In the genomic region with DNA sequence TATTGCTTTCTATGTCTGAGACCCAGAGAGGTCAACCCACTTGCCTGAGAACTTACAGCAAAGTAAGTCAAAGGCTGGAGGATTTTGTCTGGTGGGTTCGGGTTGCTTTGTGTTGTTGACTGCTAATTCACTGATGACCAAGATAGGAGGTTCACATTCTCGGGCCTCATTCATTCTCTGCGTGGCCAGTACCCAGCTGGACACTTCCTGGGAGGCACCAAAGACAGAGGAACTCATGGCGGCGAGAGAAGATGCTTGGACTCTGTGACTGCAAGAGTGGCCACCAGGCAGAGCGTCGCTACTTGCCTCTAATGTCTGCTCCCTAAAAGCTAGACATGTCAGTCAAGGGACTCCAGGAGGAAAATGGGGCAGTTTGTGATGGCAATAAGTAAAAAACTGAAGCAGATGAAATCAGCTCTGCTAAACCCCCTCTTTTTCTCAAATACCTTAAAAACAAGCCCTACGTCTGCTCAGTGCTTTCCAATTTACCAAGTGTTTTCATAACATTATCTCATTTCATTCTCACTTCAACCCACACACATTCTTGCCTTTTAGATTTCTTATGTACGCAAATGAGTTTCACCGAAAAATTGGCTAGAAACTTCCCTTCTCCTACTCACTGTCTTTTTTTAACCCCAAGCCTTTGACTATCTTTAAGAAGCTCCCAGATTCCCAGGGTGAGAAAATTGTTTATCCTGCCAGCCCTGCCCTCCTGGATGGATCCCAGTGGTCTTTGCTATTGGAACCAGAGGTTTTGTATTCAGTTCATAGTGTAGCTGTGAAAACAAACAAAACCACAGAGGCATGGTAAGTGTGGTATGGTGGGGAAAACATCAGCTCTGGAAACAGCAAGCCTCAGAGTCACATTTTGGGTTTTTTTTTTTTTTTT, we compare ENCODE assay signal across 2 cellular contexts.
TF ChIP-seq lines count a peak whose summit lies in the region.

No MANE protein-coding gene starts in this region.

TF ChIP-seq in SK-N-SH, 30 proteins besides CTCF, POLR2A, EP300 and RAD21 (continued from another document):
- TF ChIP-seq, protein P1, sequence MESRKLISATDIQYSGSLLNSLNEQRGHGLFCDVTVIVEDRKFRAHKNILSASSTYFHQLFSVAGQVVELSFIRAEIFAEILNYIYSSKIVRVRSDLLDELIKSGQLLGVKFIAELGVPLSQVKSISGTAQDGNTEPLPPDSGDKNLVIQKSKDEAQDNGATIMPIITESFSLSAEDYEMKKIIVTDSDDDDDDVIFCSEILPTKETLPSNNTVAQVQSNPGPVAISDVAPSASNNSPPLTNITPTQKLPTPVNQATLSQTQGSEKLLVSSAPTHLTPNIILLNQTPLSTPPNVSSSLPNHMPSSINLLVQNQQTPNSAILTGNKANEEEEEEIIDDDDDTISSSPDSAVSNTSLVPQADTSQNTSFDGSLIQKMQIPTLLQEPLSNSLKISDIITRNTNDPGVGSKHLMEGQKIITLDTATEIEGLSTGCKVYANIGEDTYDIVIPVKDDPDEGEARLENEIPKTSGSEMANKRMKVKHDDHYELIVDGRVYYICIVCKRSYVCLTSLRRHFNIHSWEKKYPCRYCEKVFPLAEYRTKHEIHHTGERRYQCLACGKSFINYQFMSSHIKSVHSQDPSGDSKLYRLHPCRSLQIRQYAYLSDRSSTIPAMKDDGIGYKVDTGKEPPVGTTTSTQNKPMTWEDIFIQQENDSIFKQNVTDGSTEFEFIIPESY (IDR thresholded peaks at IDR 0.05; ENCODE audit: borderline replicate concordance, low read depth) = no peak
- TF ChIP-seq GABPA (IDR thresholded peaks at IDR 0.05; ENCODE audit: low read depth) = no peak
- TF ChIP-seq SIN3A (IDR thresholded peaks at IDR 0.05; ENCODE audit: borderline replicate concordance, low read depth, low read length) = no peak
- no peak for TF ChIP-seq MXI1 (IDR thresholded peaks at IDR 0.05; ENCODE audit: low read depth, low read length)
- TF ChIP-seq RCOR1 (IDR thresholded peaks at IDR 0.05; ENCODE audit: low read length) = no peak
- TF ChIP-seq FOSL2 (IDR thresholded peaks at IDR 0.05; ENCODE audit: borderline replicate concordance, low read depth) = no peak
- TF ChIP-seq, protein P2, sequence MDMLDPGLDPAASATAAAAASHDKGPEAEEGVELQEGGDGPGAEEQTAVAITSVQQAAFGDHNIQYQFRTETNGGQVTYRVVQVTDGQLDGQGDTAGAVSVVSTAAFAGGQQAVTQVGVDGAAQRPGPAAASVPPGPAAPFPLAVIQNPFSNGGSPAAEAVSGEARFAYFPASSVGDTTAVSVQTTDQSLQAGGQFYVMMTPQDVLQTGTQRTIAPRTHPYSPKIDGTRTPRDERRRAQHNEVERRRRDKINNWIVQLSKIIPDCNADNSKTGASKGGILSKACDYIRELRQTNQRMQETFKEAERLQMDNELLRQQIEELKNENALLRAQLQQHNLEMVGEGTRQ (IDR thresholded peaks at IDR 0.05; ENCODE audit: borderline replicate concordance, low read depth, low read length) = no peak
- no peak for TF ChIP-seq JUND (IDR thresholded peaks at IDR 0.05)
- TF ChIP-seq NFIC (IDR thresholded peaks at IDR 0.05; ENCODE audit: borderline replicate concordance) = no peak
- no peak for TF ChIP-seq YY1 (IDR thresholded peaks at IDR 0.05; ENCODE audit: low read depth)
- TF ChIP-seq RFX5 (IDR thresholded peaks at IDR 0.05; ENCODE audit: low read length) = no peak

TF ChIP-seq in SK-N-SH treated with all-trans-retinoic acid at 6 μM for 48 hours, 23 proteins besides CTCF, POLR2A, EP300 and RAD21 (continued from another document):
- TF ChIP-seq, protein P3, sequence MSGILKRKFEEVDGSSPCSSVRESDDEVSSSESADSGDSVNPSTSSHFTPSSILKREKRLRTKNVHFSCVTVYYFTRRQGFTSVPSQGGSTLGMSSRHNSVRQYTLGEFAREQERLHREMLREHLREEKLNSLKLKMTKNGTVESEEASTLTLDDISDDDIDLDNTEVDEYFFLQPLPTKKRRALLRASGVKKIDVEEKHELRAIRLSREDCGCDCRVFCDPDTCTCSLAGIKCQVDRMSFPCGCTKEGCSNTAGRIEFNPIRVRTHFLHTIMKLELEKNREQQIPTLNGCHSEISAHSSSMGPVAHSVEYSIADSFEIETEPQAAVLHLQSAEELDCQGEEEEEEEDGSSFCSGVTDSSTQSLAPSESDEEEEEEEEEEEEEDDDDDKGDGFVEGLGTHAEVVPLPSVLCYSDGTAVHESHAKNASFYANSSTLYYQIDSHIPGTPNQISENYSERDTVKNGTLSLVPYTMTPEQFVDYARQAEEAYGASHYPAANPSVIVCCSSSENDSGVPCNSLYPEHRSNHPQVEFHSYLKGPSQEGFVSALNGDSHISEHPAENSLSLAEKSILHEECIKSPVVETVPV (CRISPR knock-in tag; IDR thresholded peaks at IDR 0.05) = no peak
- TF ChIP-seq ZFP30 (CRISPR knock-in tag; IDR thresholded peaks at IDR 0.05) = no peak
- no peak for TF ChIP-seq ESRRG (CRISPR knock-in tag; IDR thresholded peaks at IDR 0.05)
- no peak for TF ChIP-seq ZNF565 (CRISPR knock-in tag; conservative IDR thresholded peaks at IDR 0.05; ENCODE audit: low read depth)
- TF ChIP-seq, protein P4, sequence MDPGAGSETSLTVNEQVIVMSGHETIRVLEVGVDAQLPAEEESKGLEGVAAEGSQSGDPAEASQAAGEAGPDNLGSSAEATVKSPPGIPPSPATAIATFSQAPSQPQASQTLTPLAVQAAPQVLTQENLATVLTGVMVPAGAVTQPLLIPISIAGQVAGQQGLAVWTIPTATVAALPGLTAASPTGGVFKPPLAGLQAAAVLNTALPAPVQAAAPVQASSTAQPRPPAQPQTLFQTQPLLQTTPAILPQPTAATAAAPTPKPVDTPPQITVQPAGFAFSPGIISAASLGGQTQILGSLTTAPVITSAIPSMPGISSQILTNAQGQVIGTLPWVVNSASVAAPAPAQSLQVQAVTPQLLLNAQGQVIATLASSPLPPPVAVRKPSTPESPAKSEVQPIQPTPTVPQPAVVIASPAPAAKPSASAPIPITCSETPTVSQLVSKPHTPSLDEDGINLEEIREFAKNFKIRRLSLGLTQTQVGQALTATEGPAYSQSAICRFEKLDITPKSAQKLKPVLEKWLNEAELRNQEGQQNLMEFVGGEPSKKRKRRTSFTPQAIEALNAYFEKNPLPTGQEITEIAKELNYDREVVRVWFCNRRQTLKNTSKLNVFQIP (CRISPR knock-in tag; IDR thresholded peaks at IDR 0.05; ENCODE audit: borderline replicate concordance, low read depth) = no peak
- TF ChIP-seq TCF4 (CRISPR knock-in tag; IDR thresholded peaks at IDR 0.05; ENCODE audit: borderline replicate concordance) = no peak
- no peak for TF ChIP-seq BACH2 (CRISPR knock-in tag; IDR thresholded peaks at IDR 0.05; ENCODE audit: borderline replicate concordance)
- no peak for TF ChIP-seq ARNTL (CRISPR knock-in tag; IDR thresholded peaks at IDR 0.05; ENCODE audit: borderline replicate concordance, low read depth)
- no peak for TF ChIP-seq ZC3H10 (CRISPR knock-in tag; IDR thresholded peaks at IDR 0.05)
- TF ChIP-seq, protein P5, sequence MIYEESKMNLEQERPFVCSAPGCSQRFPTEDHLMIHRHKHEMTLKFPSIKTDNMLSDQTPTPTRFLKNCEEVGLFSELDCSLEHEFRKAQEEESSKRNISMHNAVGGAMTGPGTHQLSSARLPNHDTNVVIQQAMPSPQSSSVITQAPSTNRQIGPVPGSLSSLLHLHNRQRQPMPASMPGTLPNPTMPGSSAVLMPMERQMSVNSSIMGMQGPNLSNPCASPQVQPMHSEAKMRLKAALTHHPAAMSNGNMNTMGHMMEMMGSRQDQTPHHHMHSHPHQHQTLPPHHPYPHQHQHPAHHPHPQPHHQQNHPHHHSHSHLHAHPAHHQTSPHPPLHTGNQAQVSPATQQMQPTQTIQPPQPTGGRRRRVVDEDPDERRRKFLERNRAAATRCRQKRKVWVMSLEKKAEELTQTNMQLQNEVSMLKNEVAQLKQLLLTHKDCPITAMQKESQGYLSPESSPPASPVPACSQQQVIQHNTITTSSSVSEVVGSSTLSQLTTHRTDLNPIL (CRISPR knock-in tag; IDR thresholded peaks at IDR 0.05; ENCODE audit: low read depth) = no peak
- TF ChIP-seq RARB (CRISPR knock-in tag; IDR thresholded peaks at IDR 0.05) = no peak
- no peak for TF ChIP-seq GLIS3 (CRISPR knock-in tag; IDR thresholded peaks at IDR 0.05)
